In genomic region chr14:99654235-99655000, GRCh38 we compare ENCODE assay signal across 1 cellular context.
TF ChIP-seq lines count a peak whose summit lies in the region.

No MANE protein-coding gene starts in this region.

TF ChIP-seq in IMR-90, 13 proteins besides CTCF, POLR2A, EP300 and RAD21 (continued from another document):
- TF ChIP-seq ELK1 (IDR thresholded peaks at IDR 0.05; ENCODE audit: borderline replicate concordance, low read depth, low read length) = no peak
- TF ChIP-seq MAZ (IDR thresholded peaks at IDR 0.05; ENCODE audit: borderline replicate concordance, low read depth, low read length) = no peak
- no peak for TF ChIP-seq USF2 (IDR thresholded peaks at IDR 0.05; ENCODE audit: low read depth, low read length)
- TF ChIP-seq RFX5 (IDR thresholded peaks at IDR 0.05; ENCODE audit: low read depth, low read length) = no peak
- no peak for TF ChIP-seq CHD1 (IDR thresholded peaks at IDR 0.05; ENCODE audit: low read depth, low read length)
